In genomic region chr14:52125885-52126284, GRCh38 we compare ENCODE assay signal across 13 cellular contexts. TPM values are rescaled to one million over a fixed set of nuclear protein-coding genes. Genes with fewer than 3 reads are reported as not detected.
DNase-seq lines count a peak whose midpoint lies in the region; ATAC-seq, FAIRE-seq and TF ChIP-seq lines count a peak whose summit lies in the region.
"Had no signal": no experiment of that assay in that cellular context is flagged by ENCODE, and none has a peak within 500 bp of the region (broad histone marks: within the 10 kb centered on the region; RNA-seq: fewer than 3 reads in every experiment).

No MANE protein-coding gene starts in this region.

- H3K4me3 ChIP-seq in heart right ventricle (no peak overlapping the region), right atrium auricular region (no peak overlapping the region), RWPE2 (ENCODE audit: severe bottlenecking) (no peak overlapping the region)
- H3K4me3 ChIP-seq: SJCRH30 had no signal

- H3K9me3 ChIP-seq in heart right ventricle (no peaks in the 10 kb centered on the region), right atrium auricular region (no peaks in the 10 kb centered on the region), RWPE2 (ENCODE audit: severe bottlenecking) (no peaks in the 10 kb centered on the region)
- H3K9me3 ChIP-seq: SJCRH30 had no signal

- ATAC-seq in heart right ventricle (no peak), RWPE2 (ENCODE audit: low read depth) (no peak)

- H3K27ac ChIP-seq in heart right ventricle (peak overlapping the region in 7 of 10 donors; percentile 9 to 82 (median 52)), right atrium auricular region (peak overlapping the region in 1 of 2 donors; percentile 32), RWPE2 (ENCODE audit: poor library complexity, severe bottlenecking) (peak overlapping the region; percentile 56), caudate nucleus (ENCODE audit: low read depth, low read length) (no peak overlapping the region)
- H3K27ac ChIP-seq: SJCRH30 had no signal

- no peak for TF ChIP-seq CTCF in heart right ventricle (IDR thresholded peaks at IDR 0.05)
- TF ChIP-seq CTCF in right atrium auricular region (IDR thresholded peaks at IDR 0.05): no peak
- no peak for TF ChIP-seq CTCF in RWPE2 (IDR thresholded peaks at IDR 0.05; ENCODE audit: poor library complexity, severe bottlenecking)

- peaks cover 1 to 13% (median 4%) of the 10 kb centered on the region in 3 donors for H3K27me3 Mint-ChIP-seq in immature natural killer cell (ENCODE audit: low read depth in 3 of 3)

- intact Hi-C loops in heart right ventricle (cut with DNase I): loop anchor here in 4 of 10 donors (2.0 to 5.0 kb wide), 4 partner anchors 49 to 129 kb away; no protein-coding TSS in a partner anchor

- peaks cover 0 to 3% (median 0%) of the 10 kb centered on the region in 6 donors for H3K9me3 Mint-ChIP-seq in immature natural killer cell
- H3K9me3 Mint-ChIP-seq: nephron had no signal

- no peaks in the 10 kb centered on the region for H3K27me3 ChIP-seq in heart right ventricle
- no peaks in the 10 kb centered on the region for H3K27me3 ChIP-seq in right atrium auricular region
- no peaks in the 10 kb centered on the region for H3K27me3 ChIP-seq in RWPE2 (ENCODE audit: insufficient read depth, poor library complexity, severe bottlenecking)
- H3K27me3 ChIP-seq: foreskin keratinocyte, SJCRH30 had no signal

- H3K4me1 ChIP-seq in heart right ventricle (peaks cover 0 to 39% (median 20%) of the 10 kb centered on the region in 9 donors), right atrium auricular region (peaks cover 0 to 23% of the 10 kb centered on the region in 2 donors), RWPE2 (ENCODE audit: insufficient read depth, poor library complexity, severe bottlenecking) (peaks cover 8% of the 10 kb centered on the region)
- H3K4me1 ChIP-seq: SJCRH30 had no signal

- peak overlapping the region in 5 of 6 donors; percentile 1 to 43 (median 23) for H3K27ac Mint-ChIP-seq in immature natural killer cell

- H3K4me3 Mint-ChIP-seq in immature natural killer cell: peak overlapping the region; percentile 39 to 79 (median 72)
- H3K4me3 Mint-ChIP-seq: nephron had no signal

- no peaks in the 10 kb centered on the region for H3K36me3 ChIP-seq in heart right ventricle
- H3K36me3 ChIP-seq in right atrium auricular region: no peaks in the 10 kb centered on the region
- no peaks in the 10 kb centered on the region for H3K36me3 ChIP-seq in RWPE2 (ENCODE audit: low read depth)
- H3K36me3 ChIP-seq: SJCRH30 had no signal

- peaks cover 25 to 41% of the 10 kb centered on the region in 2 donors for H3K4me1 Mint-ChIP-seq in immature natural killer cell

- DNase-seq in heart right ventricle (no peak), right atrium auricular region (ENCODE audit: low spot score) (no peak), RWPE2 (ENCODE audit: low spot score) (no peak), immature natural killer cell (peak; percentile 45 to 57 (median 51)), urothelium cell line (ENCODE audit: low spot score) (no peak), NCI-H2171 (lab: John Stamatoyannopoulos, UW) (no peak), caudate nucleus (lab: John Stamatoyannopoulos, UW) (no peak), NCI-H2227 treated with DMSO at 0.1 percent for 48 hours (lab: John Stamatoyannopoulos, UW) (no peak)
- DNase-seq: NCI-H187, NCI-H510A treated with DMSO at 0.1 percent for 48 hours, SJCRH30 had no signal

- FAIRE-seq in urothelium cell line (lab: Jason Lieb, UNC): peak; percentile 58

- H3K36me3 Mint-ChIP-seq in immature natural killer cell: no peaks in the 10 kb centered on the region

- WGBS in heart right ventricle, 2 donors: 75 to 78% methylated on average over 4 of the region's 4 CpGs

RNA-seq across cellular contexts. Expression of gene NID2, which starts 57.0 kb away (rescaled TPM):
- total RNA-seq in heart right ventricle (10 to 100 TPM; 26.6 to 66.0 (median 39.2) TPM), right atrium auricular region (10 to 100 TPM; 23.0 to 41.2 TPM)
- polyA plus RNA-seq in heart right ventricle (10 to 100 TPM; 15.1 to 29.8 TPM), immature natural killer cell (under 1 TPM; 0.31 to 0.95 (median 0.35) TPM)

Comparison
In these comparisons a context has a peak if more than half of its experiments do, and no peak if none do; other contexts are left out.
1. DNase-seq: peak in immature natural killer cell (3 of 3); none in heart right ventricle (0 of 2), right atrium auricular region (single experiment), RWPE2 (single experiment), urothelium cell line (single experiment), NCI-H2171 (single experiment), caudate nucleus (0 of 61) and NCI-H2227 treated with DMSO at 0.1 percent for 48 hours (single experiment).